ENCODE assay signal across 21 cellular contexts in the genomic region with DNA sequence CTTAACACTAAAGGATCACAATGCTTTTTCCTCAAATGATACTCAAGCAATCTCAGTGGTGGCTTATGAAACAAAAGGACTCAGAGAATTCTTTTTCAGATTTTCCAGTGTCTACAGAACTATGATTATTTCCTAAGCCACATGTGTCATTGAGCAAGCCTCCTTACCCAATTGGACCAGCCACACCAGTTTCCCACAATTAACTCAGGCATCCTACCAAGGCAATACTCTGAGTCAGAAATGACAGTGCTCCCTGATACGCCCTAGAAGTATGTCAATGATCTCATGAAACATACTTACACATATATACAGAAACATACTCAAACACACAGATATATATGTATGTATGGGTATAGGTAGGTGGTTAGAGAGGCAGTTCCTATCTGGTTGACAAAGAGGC. TPM values are rescaled to one million over a fixed set of nuclear protein-coding genes. Genes with fewer than 3 reads are reported as not detected.
DNase-seq lines count a peak whose midpoint lies in the region; ATAC-seq and TF ChIP-seq lines count a peak whose summit lies in the region.
"Had no signal": no experiment of that assay in that cellular context is flagged by ENCODE, and none has a peak within 500 bp of the region (broad histone marks: within the 10 kb centered on the region; RNA-seq: fewer than 3 reads in every experiment).

No MANE protein-coding gene starts in this region.

- no peak overlapping the region for H3K4me3 ChIP-seq in choroid plexus epithelial cell (ENCODE audit: low read depth, low read length)
- no peak overlapping the region for H3K4me3 ChIP-seq in kidney epithelial cell (ENCODE audit: low read depth, low read length)
- H3K4me3 ChIP-seq: right lobe of liver had no signal

- no peak for TF ChIP-seq CTCF in choroid plexus epithelial cell (conservative IDR thresholded peaks at IDR 0.05; ENCODE audit: low read depth, low read length)
- TF ChIP-seq CTCF in kidney epithelial cell (IDR thresholded peaks at IDR 0.05; ENCODE audit: insufficient read depth, low read length, poor library complexity, severe bottlenecking), result no peak

- ATAC-seq in GM21423 (IDR thresholded peaks at IDR 0.05; ENCODE audit: unreplicated experiment), result no peak
- no peak for ATAC-seq in GM19452 (IDR thresholded peaks at IDR 0.05; ENCODE audit: unreplicated experiment)
- ATAC-seq: T-helper 17 cell had no signal

- peak; percentile 44 for DNase-seq in EH (ENCODE audit: low read depth)
- DNase-seq in NCI-H226, result peak; percentile 61
- peak; percentile 24 for DNase-seq in choroid plexus epithelial cell (ENCODE audit: low read depth)
- peak; percentile 39 for DNase-seq in kidney epithelial cell (ENCODE audit: low read depth)
- no peak for DNase-seq in NCI-H1092 (lab: John Stamatoyannopoulos, UW)
- no peak for DNase-seq in foreskin melanocyte
- DNase-seq: activated CD4-positive, CD25-positive, alpha-beta regulatory T cell; activated CD8-positive, alpha-beta memory T cell treated with anti-CD3 and anti-CD28 coated beads for 24 hours; anterior cingulate cortex; cortex of kidney; GF-D8; NCI-H1105 treated with DMSO at 0.1 percent for 48 hours; NCI-H2171 treated with DMSO at 0.1 percent for 48 hours; occipital lobe; right lobe of liver; stimulated activated CD4-positive, alpha-beta T cell treated with anti-CD3 and anti-CD28 coated beads, Interleukin-2, amount 100 ng/mL, for 48 hours; T-helper 17 cell had no signal

- no peaks in the 10 kb centered on the region for H3K36me3 ChIP-seq in kidney epithelial cell (ENCODE audit: control insufficient read depth, insufficient read depth, low read length)
- H3K36me3 ChIP-seq: right lobe of liver had no signal

- no peaks in the 10 kb centered on the region for H3K27me3 ChIP-seq in kidney epithelial cell (ENCODE audit: control insufficient read depth, insufficient read depth, low read length)

RNA-seq across cellular contexts. Expression of a gene that starts 4.8 kb away (rescaled TPM):
- 3.4 and 3.5 TPM in 2 replicates for total RNA-seq in kidney epithelial cell
- total RNA-seq: activated T-helper 2 cell treated with anti-CD3 and anti-CD28 coated beads, Interferon-gamma antibody, Interleukin-2, Interleukin-4, amounts not matched to agents 10 μg/mL and 5 μg/mL and 100 μg/mL, durations not matched to agents 14 hours and 24 hours and 36 hours; B cell; T-helper 17 cell had no signal

Comparison
In these comparisons a context has a peak if more than half of its experiments do, and no peak if none do; other contexts are left out.
1. DNase-seq: peak in EH (single experiment), NCI-H226 (single experiment), choroid plexus epithelial cell (single experiment) and kidney epithelial cell (single experiment); none in NCI-H1092 (single experiment) and foreskin melanocyte (single experiment).